1 cellular context compared by ENCODE assay signal in the genomic region with DNA sequence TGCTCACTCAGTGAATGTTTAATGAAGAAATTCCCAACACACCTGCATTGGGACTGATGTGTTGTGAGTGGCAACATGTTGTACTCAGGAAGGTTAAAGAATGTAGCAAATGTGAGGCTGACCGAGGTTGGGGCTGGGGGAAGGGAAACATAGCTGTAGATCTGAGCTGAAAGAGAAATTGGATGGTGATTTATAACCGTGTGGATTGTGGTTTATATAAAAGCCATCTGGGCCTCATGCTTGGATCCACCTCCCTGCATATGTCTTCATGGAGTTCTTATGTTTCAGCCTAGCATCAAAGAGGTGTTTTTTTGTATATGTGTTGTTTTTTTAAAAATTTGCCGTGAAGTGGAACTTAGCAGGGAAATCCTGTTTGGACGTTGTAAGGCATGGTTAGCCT.
TF ChIP-seq lines count a peak whose summit lies in the region.

No MANE protein-coding gene starts in this region.

TF ChIP-seq in IMR-90, 13 proteins besides CTCF, POLR2A, EP300 and RAD21:
- TF ChIP-seq MXI1 (IDR thresholded peaks at IDR 0.05; ENCODE audit: borderline replicate concordance, low read depth, low read length) (no peak), FOS (IDR thresholded peaks at IDR 0.05; ENCODE audit: low read depth, low read length) (no peak), SMC3 (IDR thresholded peaks at IDR 0.05; ENCODE audit: low read depth, low read length) (no peak), NFE2L2 (IDR thresholded peaks at IDR 0.05; ENCODE audit: low read depth, low read length) (no peak), RFX5 (IDR thresholded peaks at IDR 0.05; ENCODE audit: low read depth, low read length) (no peak), CHD1 (IDR thresholded peaks at IDR 0.05; ENCODE audit: low read depth, low read length) (no peak), CEBPB (IDR thresholded peaks at IDR 0.05; ENCODE audit: low read depth, low read length) (no peak), MAZ (IDR thresholded peaks at IDR 0.05; ENCODE audit: borderline replicate concordance, low read depth, low read length) (no peak)
- TF ChIP-seq, protein P1, sequence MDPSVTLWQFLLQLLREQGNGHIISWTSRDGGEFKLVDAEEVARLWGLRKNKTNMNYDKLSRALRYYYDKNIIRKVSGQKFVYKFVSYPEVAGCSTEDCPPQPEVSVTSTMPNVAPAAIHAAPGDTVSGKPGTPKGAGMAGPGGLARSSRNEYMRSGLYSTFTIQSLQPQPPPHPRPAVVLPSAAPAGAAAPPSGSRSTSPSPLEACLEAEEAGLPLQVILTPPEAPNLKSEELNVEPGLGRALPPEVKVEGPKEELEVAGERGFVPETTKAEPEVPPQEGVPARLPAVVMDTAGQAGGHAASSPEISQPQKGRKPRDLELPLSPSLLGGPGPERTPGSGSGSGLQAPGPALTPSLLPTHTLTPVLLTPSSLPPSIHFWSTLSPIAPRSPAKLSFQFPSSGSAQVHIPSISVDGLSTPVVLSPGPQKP (IDR thresholded peaks at IDR 0.05; ENCODE audit: borderline replicate concordance, low read depth, low read length), result no peak
TF ChIP-seq in IMR-90: peak in this region for 0.
